14 cellular contexts compared by ENCODE assay signal in genomic region chr12:10943167-10943566, GRCh38. TPM values are rescaled to one million over a fixed set of nuclear protein-coding genes. Genes with fewer than 3 reads are reported as not detected.
A peak's percentile ranks its signal among the peaks of the same experiment; 100 is the strongest.
DNase-seq lines count a peak whose midpoint lies in the region; TF ChIP-seq lines count a peak whose summit lies in the region.
"Had no signal": no experiment of that assay in that cellular context is flagged by ENCODE, and none has a peak within 500 bp of the region (broad histone marks: within the 10 kb centered on the region; RNA-seq: fewer than 3 reads in every experiment).

No MANE protein-coding gene starts in this region.

- H3K9me2 ChIP-seq in SK-N-SH: no peaks in the 10 kb centered on the region; the same call in 1 of the 2 replicates

- H3K4me3 Mint-ChIP-seq in Calu3 (ENCODE audit: low read depth, unreplicated experiment) (no peak overlapping the region), endodermal cell (no peak overlapping the region)
- H3K4me3 Mint-ChIP-seq: CD4-positive, CD25-positive, alpha-beta regulatory T cell had no signal

- H3K27me3 ChIP-seq in endodermal cell (ENCODE audit: control insufficient read depth, insufficient read depth, low read length, poor library complexity, severe bottlenecking): no peaks in the 10 kb centered on the region
- H3K27me3 ChIP-seq in smooth muscle cell (ENCODE audit: low read depth): no peaks in the 10 kb centered on the region
- H3K27me3 ChIP-seq in SK-N-SH (ENCODE audit: insufficient read depth): no peaks in the 10 kb centered on the region
- H3K27me3 ChIP-seq in osteoblast (ENCODE audit: insufficient read depth, low read length): no peaks in the 10 kb centered on the region
- H3K27me3 ChIP-seq: BLaER1 had no signal

- H3K27me3 Mint-ChIP-seq in Calu3 (ENCODE audit: unreplicated experiment) (no peaks in the 10 kb centered on the region), endodermal cell (ENCODE audit: insufficient read depth) (no peaks in the 10 kb centered on the region)
- H3K27me3 Mint-ChIP-seq: CD4-positive, CD25-positive, alpha-beta regulatory T cell had no signal

- H3K9ac ChIP-seq in endodermal cell (ENCODE audit: extremely low read depth, low read length, poor library complexity, severe bottlenecking) (no peak overlapping the region), smooth muscle cell (ENCODE audit: low read depth) (no peak overlapping the region), SK-N-SH (no peak overlapping the region)
- H3K9ac ChIP-seq: BLaER1 had no signal

- H3K36me3 Mint-ChIP-seq in Calu3 (ENCODE audit: insufficient read depth, unreplicated experiment) (peaks cover 6% of the 10 kb centered on the region), endodermal cell (ENCODE audit: low read depth) (peaks cover 44% of the 10 kb centered on the region)

- TF ChIP-seq RAD21 in SK-N-SH (IDR thresholded peaks at IDR 0.05; ENCODE audit: low read length): no peak

- 93 to 94% methylated on average over 2 of the region's 2 CpGs for WGBS in endodermal cell (ENCODE audit: insufficient coverage in 1 of 2, insufficient read length in 1 of 2), 2 experiments
- WGBS in smooth muscle cell (ENCODE audit: low lambda C conversion rate): 95% methylated on average over 2 of the region's 2 CpGs
- whole genome bisulfite sequencing in SK-N-SH (ENCODE audit: low lambda C conversion rate): 96% methylated on average over 2 of the region's 2 CpGs

- H3K4me2 ChIP-seq in smooth muscle cell (no peak overlapping the region), SK-N-SH (no peak overlapping the region), osteoblast (ENCODE audit: insufficient read depth, low read length) (no peak overlapping the region)
- H3K4me2 ChIP-seq: BLaER1 had no signal

- peak overlapping the region; percentile 98 for H3K27ac Mint-ChIP-seq in Calu3 (ENCODE audit: unreplicated experiment)
- H3K27ac Mint-ChIP-seq in endodermal cell: peak overlapping the region; percentile 87

- POLR2A ChIA-PET in SK-N-SH (lab: Yijun Ruan, JAX): no interaction called here

- H3K4me3 ChIP-seq in endodermal cell (ENCODE audit: low read length) (no peak overlapping the region), smooth muscle cell (no peak overlapping the region), SK-N-SH (ENCODE audit: low read depth in 2 of 2, low read length in 1 of 2) (no peak overlapping the region), osteoblast (ENCODE audit: insufficient read depth, low read length) (no peak overlapping the region)
- H3K4me3 ChIP-seq: A549, BLaER1 had no signal

- H3K9me3 Mint-ChIP-seq in Calu3 (ENCODE audit: low read depth, unreplicated experiment): peaks cover 12% of the 10 kb centered on the region
- H3K9me3 Mint-ChIP-seq in endodermal cell: peaks cover 51% of the 10 kb centered on the region

- CTCF ChIA-PET in Calu3 (lab: Charles Lee) (interaction anchor here (1.7 kb wide), 1 partner anchor 228 kb away, joined by 5 read pairs; the partner anchor contains the start of gene SMIM10L1), SK-N-SH (lab: Yijun Ruan, JAX) (no interaction called here)

- TF ChIP-seq EP300 in SK-N-SH (IDR thresholded peaks at IDR 0.05; ENCODE audit: borderline replicate concordance in 1 of 2, low read depth in 1 of 2, low read length in 1 of 2): no peak

- H3F3A ChIP-seq in smooth muscle cell (ENCODE audit: low read depth) (peaks cover 10% of the 10 kb centered on the region), SK-N-SH (replicated peaks; ENCODE audit: insufficient read depth) (no peaks in the 10 kb centered on the region)

- H3K27ac ChIP-seq in endodermal cell (ENCODE audit: low read depth, low read length): no peak overlapping the region
- H3K27ac ChIP-seq in smooth muscle cell (ENCODE audit: low read depth): peak overlapping the region; percentile 85
- H3K27ac ChIP-seq in SK-N-SH (ENCODE audit: low read depth in 2 of 2, low read length in 1 of 2): no peak overlapping the region
- H3K27ac ChIP-seq in osteoblast (ENCODE audit: low read depth, low read length): no peak overlapping the region
- H3K27ac ChIP-seq: BLaER1 had no signal

- H3K36me3 ChIP-seq in endodermal cell (ENCODE audit: control insufficient read depth, insufficient read depth, low read length) (no peaks in the 10 kb centered on the region), smooth muscle cell (ENCODE audit: low read depth) (no peaks in the 10 kb centered on the region), SK-N-SH (replicated peaks in 1 of 2; ENCODE audit: control insufficient read depth in 1 of 2, insufficient read depth in 2 of 2, low read length in 1 of 2) (no peaks in the 10 kb centered on the region), osteoblast (ENCODE audit: insufficient read depth, low read length) (no peaks in the 10 kb centered on the region)
- H3K36me3 ChIP-seq: BLaER1 had no signal

- peaks cover 45% of the 10 kb centered on the region for H3K4me1 Mint-ChIP-seq in Calu3 (ENCODE audit: low read depth, unreplicated experiment)
- peaks cover 21% of the 10 kb centered on the region for H3K4me1 Mint-ChIP-seq in endodermal cell

- no TSS peak for BruUV-seq in Calu3 (replicated peaks; lab: Mats Ljungman, UMichigan)

- intact Hi-C loops in Calu3 (cut with micrococcal nuclease; ENCODE audit: unreplicated experiment): no loop called here

- DNase-seq in Calu3 (no peak), HT-29 (ENCODE audit: low spot score) (peak; percentile 33), endodermal cell (no peak), smooth muscle cell (lab: John Stamatoyannopoulos, UW; ENCODE audit: unreplicated experiment) (no peak), SK-N-SH (no peak), CD1c-positive myeloid dendritic cell (ENCODE audit: extremely low spot score) (no peak), osteoblast (ENCODE audit: insufficient read length, low spot score, missing footprints) (no peak)
- DNase-seq: AML-193; CD4-positive, CD25-positive, alpha-beta regulatory T cell; GF-D8; IMR-90; KBM-7 had no signal

- no peaks in the 10 kb centered on the region for H3K79me2 ChIP-seq in smooth muscle cell (ENCODE audit: low read depth)
- H3K79me2 ChIP-seq in SK-N-SH (ENCODE audit: insufficient read depth): no peaks in the 10 kb centered on the region
- no peaks in the 10 kb centered on the region for H3K79me2 ChIP-seq in osteoblast (ENCODE audit: insufficient read depth, low read length)

- no peaks in the 10 kb centered on the region for H4K20me1 ChIP-seq in smooth muscle cell (ENCODE audit: low read depth)
- no peaks in the 10 kb centered on the region for H4K20me1 ChIP-seq in SK-N-SH (ENCODE audit: insufficient read depth)
- no peaks in the 10 kb centered on the region for H4K20me1 ChIP-seq in osteoblast (ENCODE audit: insufficient read depth, low read length)
- H4K20me1 ChIP-seq: BLaER1 had no signal

- H2AFZ ChIP-seq in smooth muscle cell (ENCODE audit: low read depth) (no peak overlapping the region), SK-N-SH (ENCODE audit: low read depth) (no peak overlapping the region), osteoblast (ENCODE audit: low read length) (no peak overlapping the region)

- peaks cover 3% of the 10 kb centered on the region for H3K4me1 ChIP-seq in endodermal cell (ENCODE audit: control insufficient read depth, insufficient read depth, low read length)
- no peaks in the 10 kb centered on the region for H3K4me1 ChIP-seq in smooth muscle cell (ENCODE audit: low read depth)
- H3K4me1 ChIP-seq in SK-N-SH (ENCODE audit: control insufficient read depth in 1 of 2, insufficient read depth in 2 of 2, low read depth in 1 of 2, low read length in 1 of 2): peaks cover 0 to 4% of the 10 kb centered on the region in 2 experiments; a peak in 1 of 4 replicates
- H3K4me1 ChIP-seq in osteoblast (ENCODE audit: insufficient read depth, low read length): peaks cover 6% of the 10 kb centered on the region
- H3K4me1 ChIP-seq: BLaER1 had no signal

- H3K9me3 ChIP-seq in endodermal cell (ENCODE audit: control insufficient read depth, low read length) (peaks cover 46% of the 10 kb centered on the region), smooth muscle cell (replicated peaks; ENCODE audit: low read depth) (no peaks in the 10 kb centered on the region), SK-N-SH (peaks cover 8% of the 10 kb centered on the region; the same call in 1 of the 2 replicates), osteoblast (ENCODE audit: low read depth, low read length) (peaks cover 3% of the 10 kb centered on the region)

- TF ChIP-seq CTCF in Calu3 (IDR thresholded peaks at IDR 0.05; ENCODE audit: unreplicated experiment) (no peak), endodermal cell (conservative IDR thresholded peaks at IDR 0.05) (no peak), smooth muscle cell (IDR thresholded peaks at IDR 0.05; ENCODE audit: borderline replicate concordance, insufficient read depth, poor library complexity, severe bottlenecking) (no peak), SK-N-SH (IDR thresholded peaks at IDR 0.05) (no peak), osteoblast (IDR thresholded peaks at IDR 0.05; ENCODE audit: extremely low read depth, low read depth, low read length) (no peak)

RNA-seq across cellular contexts. Expression of gene TAS2R14, which starts 4.1 kb away (rescaled TPM):
- 2.9 TPM in 2 replicates for total RNA-seq in Calu3 (2022)
- total RNA-seq in HT-29 (2014; rRNA removed; shearing (Covaris generic)): 1.4 and 1.8 TPM in 2 replicates
- total RNA-seq in endodermal cell: 1 to 10 TPM; 2.0 to 8.1 TPM
- 0.82 TPM for polyA plus RNA-seq in endodermal cell (2013, experiment 1 of 2)
- polyA plus RNA-seq in endodermal cell (2013, experiment 2 of 2): 1.5 TPM
- total RNA-seq in smooth muscle cell: 5.8 and 7.1 TPM in 2 replicates
- polyA plus RNA-seq in smooth muscle cell: 1.2 and 2.5 TPM in 2 replicates
- polyA plus RNA-seq in SK-N-SH (2012; rRNA removed): 1.4 and 2.3 TPM in 2 replicates
- polyA plus RNA-seq in SK-N-SH (2012; cell fraction: cytosol; rRNA removed): 1.4 and 2.4 TPM in 2 replicates
- 2.9 and 9.5 TPM in 2 replicates for polyA plus RNA-seq in SK-N-SH (2012; cell fraction: nucleus; rRNA removed)
- total RNA-seq in osteoblast: 5.9 and 7.2 TPM in 2 replicates

RNA-seq across cellular contexts. Expression of gene PRH2, which starts 14.1 kb away (rescaled TPM):
- total RNA-seq in Calu3 (2022) (not detected in 2 replicates), endodermal cell (1 to 10 TPM in 1 of 2 donors, not detected in 1; 1.2 TPM), smooth muscle cell (not detected in 2 replicates), osteoblast (0.36 TPM in 1 of 2 replicates, not detected in the other)
- not detected in 2 replicates for total RNA-seq in HT-29 (2014; rRNA removed; shearing (Covaris generic))
- not detected for polyA plus RNA-seq in endodermal cell (2013, experiment 1 of 2)
- polyA plus RNA-seq in endodermal cell (2013, experiment 2 of 2): not detected
- polyA plus RNA-seq in smooth muscle cell (0.33 TPM in 1 of 2 replicates, not detected in the other), SK-N-SH (2012; rRNA removed) (not detected in 2 replicates)
- polyA plus RNA-seq in SK-N-SH (2012; cell fraction: cytosol; rRNA removed): not detected in 2 replicates
- 0.20 TPM in 1 of 2 replicates, not detected in the other for polyA plus RNA-seq in SK-N-SH (2012; cell fraction: nucleus; rRNA removed)
- total RNA-seq: CD4-positive, CD25-positive, alpha-beta regulatory T cell; IMR-90 had no signal
- polyA plus RNA-seq: CD4-positive, CD25-positive, alpha-beta regulatory T cell had no signal

RNA-seq across cellular contexts. Expression of gene TAS2R13, which starts 33.8 kb away (rescaled TPM):
- total RNA-seq in Calu3 (2022) (1.8 and 2.5 TPM in 2 replicates), endodermal cell (1 to 10 TPM; 1.2 to 5.1 TPM), smooth muscle cell (1.8 and 2.7 TPM in 2 replicates), osteoblast (2.9 and 3.8 TPM in 2 replicates)
- 0.16 and 0.46 TPM in 2 replicates for total RNA-seq in HT-29 (2014; rRNA removed; shearing (Covaris generic))
- 0.18 TPM for polyA plus RNA-seq in endodermal cell (2013, experiment 1 of 2)
- 0.37 TPM for polyA plus RNA-seq in endodermal cell (2013, experiment 2 of 2)
- polyA plus RNA-seq in smooth muscle cell (not detected in 2 replicates), SK-N-SH (2012; rRNA removed) (0.03 TPM in 1 of 2 replicates, not detected in the other)
- polyA plus RNA-seq in SK-N-SH (2012; cell fraction: cytosol; rRNA removed): 0.01 and 0.03 TPM in 2 replicates
- 0.11 and 0.49 TPM in 2 replicates for polyA plus RNA-seq in SK-N-SH (2012; cell fraction: nucleus; rRNA removed)
- polyA plus RNA-seq: CD4-positive, CD25-positive, alpha-beta regulatory T cell had no signal

RNA-seq across cellular contexts. Expression of gene TAS2R50, which starts 43.5 kb away (rescaled TPM):
- total RNA-seq in Calu3 (2022) (1.8 TPM in 2 replicates), endodermal cell (1 to 10 TPM; 1.1 to 5.0 TPM), smooth muscle cell (1.8 and 6.3 TPM in 2 replicates), osteoblast (4.4 and 6.2 TPM in 2 replicates)
- total RNA-seq in HT-29 (2014; rRNA removed; shearing (Covaris generic)): 0.26 and 0.99 TPM in 2 replicates
- polyA plus RNA-seq in endodermal cell (2013, experiment 1 of 2): 0.25 TPM
- polyA plus RNA-seq in endodermal cell (2013, experiment 2 of 2): not detected
- polyA plus RNA-seq in smooth muscle cell (0.78 TPM in 1 of 2 replicates, not detected in the other), SK-N-SH (2012; rRNA removed) (0.05 and 0.10 TPM in 2 replicates)
- 0.05 TPM in 1 of 2 replicates, not detected in the other for polyA plus RNA-seq in SK-N-SH (2012; cell fraction: cytosol; rRNA removed)
- 0.28 and 0.63 TPM in 2 replicates for polyA plus RNA-seq in SK-N-SH (2012; cell fraction: nucleus; rRNA removed)
- polyA plus RNA-seq: CD4-positive, CD25-positive, alpha-beta regulatory T cell; IMR-90 had no signal

RNA-seq across cellular contexts. Expression of gene TAS2R20, which starts 54.9 kb away (rescaled TPM):
- total RNA-seq in Calu3 (2022) (2.4 and 3.3 TPM in 2 replicates), endodermal cell (1 to 10 TPM; 2.1 to 5.9 TPM), smooth muscle cell (1.4 and 5.6 TPM in 2 replicates), osteoblast (5.3 and 5.4 TPM in 2 replicates)
- total RNA-seq in HT-29 (2014; rRNA removed; shearing (Covaris generic)): 0.79 and 0.86 TPM in 2 replicates
- polyA plus RNA-seq in endodermal cell (2013, experiment 1 of 2): 0.28 TPM
- polyA plus RNA-seq in endodermal cell (2013, experiment 2 of 2): 0.25 TPM
- polyA plus RNA-seq in smooth muscle cell (not detected in 2 replicates), SK-N-SH (2012; rRNA removed) (0.33 and 0.65 TPM in 2 replicates)
- 0.09 and 0.10 TPM in 2 replicates for polyA plus RNA-seq in SK-N-SH (2012; cell fraction: cytosol; rRNA removed)
- polyA plus RNA-seq in SK-N-SH (2012; cell fraction: nucleus; rRNA removed): 2.1 and 5.0 TPM in 2 replicates
